In genomic region chr5:6379246-6379645, GRCh38 we compare ENCODE assay signal across 9 cellular contexts. TPM values are rescaled to one million over a fixed set of nuclear protein-coding genes. Genes with fewer than 3 reads are reported as not detected.
DNase-seq lines count a peak whose midpoint lies in the region; ATAC-seq and TF ChIP-seq lines count a peak whose summit lies in the region.
"Had no signal": no experiment of that assay in that cellular context is flagged by ENCODE, and none has a peak within 500 bp of the region (broad histone marks: within the 10 kb centered on the region; RNA-seq: fewer than 3 reads in every experiment).

No MANE protein-coding gene starts in this region.

- H3K9me3 ChIP-seq in heart left ventricle (no peaks in the 10 kb centered on the region), transverse colon (no peaks in the 10 kb centered on the region)
- H3K9me3 ChIP-seq: upper lobe of left lung had no signal

- peaks cover 0 to 30% (median 27%) of the 10 kb centered on the region in 9 donors for H3K36me3 ChIP-seq in heart left ventricle
- peaks cover 0 to 24% (median 9%) of the 10 kb centered on the region in 4 donors for H3K36me3 ChIP-seq in transverse colon

- peaks cover 45% of the 10 kb centered on the region for H3K4me1 Mint-ChIP-seq in activated T-helper 1 cell treated with anti-CD3 and anti-CD28 coated beads, Interleukin-12 subunit alpha, Interleukin-12 subunit beta, Interleukin-2, Interleukin-4 antibody, amounts not matched to agents 30 ng/mL and 10 ng/mL and 1 ng/mL, durations not matched to agents 14 hours and 24 hours and 36 hours (ENCODE audit: low read depth)
- H3K4me1 Mint-ChIP-seq in memory B cell = peaks cover 21% of the 10 kb centered on the region

- intact Hi-C loops in heart left ventricle (cut with DNase I) = loop anchor here in 8 of 10 donors (2.0 to 10.0 kb wide), 15 partner anchors 52 to 957 kb away; partner anchors contain the start of genes UBE2QL1 (in 3 of the 8), TENT4A (in 2 of the 8), ICE1 (in 1 of the 8) and NSUN2 (in 1 of the 8)
- intact Hi-C loops in left cardiac atrium (cut with DNase I) = loop anchor here in 1 of 2 donors (5.0 to 10.0 kb wide), 2 partner anchors 53 to 366 kb away; no protein-coding TSS in a partner anchor
- intact Hi-C loops in activated T-helper 1 cell treated with anti-CD3 and anti-CD28 coated beads, Interleukin-12 subunit alpha, Interleukin-12 subunit beta, Interleukin-2, Interleukin-4 antibody, amounts not matched to agents 30 ng/mL and 10 ng/mL and 1 ng/mL, durations not matched to agents 14 hours and 24 hours and 36 hours (cut with micrococcal nuclease) = loop anchor here (2.0 to 5.0 kb wide), 7 partner anchors 107 to 1488 kb away; partner anchors contain the start of genes FASTKD3 and MTRR
- intact Hi-C loops in transverse colon (cut with DNase I; ENCODE audit: low total_unique reads) = loop anchor here (5.0 kb wide), 1 partner anchor 887 kb away; no protein-coding TSS in a partner anchor

- H3K9me3 Mint-ChIP-seq in activated T-helper 1 cell treated with anti-CD3 and anti-CD28 coated beads, Interleukin-12 subunit alpha, Interleukin-12 subunit beta, Interleukin-2, Interleukin-4 antibody, amounts not matched to agents 30 ng/mL and 10 ng/mL and 1 ng/mL, durations not matched to agents 14 hours and 24 hours and 36 hours = no peaks in the 10 kb centered on the region
- H3K9me3 Mint-ChIP-seq in memory B cell = no peaks in the 10 kb centered on the region

- in situ Hi-C loops in transverse colon (cut with MboI; ENCODE audit: low pct_ligation_motif_present in 1 of 4, low pct_unique_long_range_greater_than_20kb in 1 of 4, low sequenced_read_pairs in 3 of 4) = no loop called here

- peak overlapping the region in 10 of 12 donors; percentile 52 to 94 (median 81) for H3K27ac ChIP-seq in heart left ventricle
- peak overlapping the region; percentile 57 to 94 (median 90) for H3K27ac ChIP-seq in transverse colon

- H3K4me3 ChIP-seq in heart left ventricle (peak overlapping the region in 7 of 12 donors; percentile 87 to 99 (median 98)), transverse colon (peak overlapping the region in 1 of 4 donors; percentile 94)

- no peak for TF ChIP-seq CTCF in heart left ventricle (IDR thresholded peaks at IDR 0.05)
- TF ChIP-seq CTCF in transverse colon (IDR thresholded peaks at IDR 0.05) = no peak

- H3K4me1 ChIP-seq in heart left ventricle (peaks cover 0 to 26% (median 16%) of the 10 kb centered on the region in 12 donors), transverse colon (peaks cover 9 to 24% (median 18%) of the 10 kb centered on the region in 4 donors)

- ATAC-seq in heart left ventricle (no peak), left cardiac atrium (no peak), memory B cell (ENCODE audit: low read depth) (no peak)

- peak overlapping the region; percentile 97 for H3K27ac Mint-ChIP-seq in activated T-helper 1 cell treated with anti-CD3 and anti-CD28 coated beads, Interleukin-12 subunit alpha, Interleukin-12 subunit beta, Interleukin-2, Interleukin-4 antibody, amounts not matched to agents 30 ng/mL and 10 ng/mL and 1 ng/mL, durations not matched to agents 14 hours and 24 hours and 36 hours
- H3K27ac Mint-ChIP-seq in memory B cell = peak overlapping the region; percentile 96

- no peak for TF ChIP-seq POLR2A in heart left ventricle (IDR thresholded peaks at IDR 0.05)
- no peak for TF ChIP-seq POLR2A in transverse colon (IDR thresholded peaks at IDR 0.05)

- peaks cover 0 to 3% (median 0%) of the 10 kb centered on the region in 9 donors for H3K27me3 ChIP-seq in heart left ventricle
- peaks cover 11% of the 10 kb centered on the region for H3K27me3 ChIP-seq in transverse colon
- H3K27me3 ChIP-seq: upper lobe of left lung had no signal

- no peak for TF ChIP-seq EP300 in transverse colon (IDR thresholded peaks at IDR 0.05; ENCODE audit: low read depth)

- peaks cover 12% of the 10 kb centered on the region for H3K27me3 Mint-ChIP-seq in activated T-helper 1 cell treated with anti-CD3 and anti-CD28 coated beads, Interleukin-12 subunit alpha, Interleukin-12 subunit beta, Interleukin-2, Interleukin-4 antibody, amounts not matched to agents 30 ng/mL and 10 ng/mL and 1 ng/mL, durations not matched to agents 14 hours and 24 hours and 36 hours (ENCODE audit: insufficient read depth)
- peaks cover 5% of the 10 kb centered on the region for H3K27me3 Mint-ChIP-seq in memory B cell

- H3K4me3 Mint-ChIP-seq in activated T-helper 1 cell treated with anti-CD3 and anti-CD28 coated beads, Interleukin-12 subunit alpha, Interleukin-12 subunit beta, Interleukin-2, Interleukin-4 antibody, amounts not matched to agents 30 ng/mL and 10 ng/mL and 1 ng/mL, durations not matched to agents 14 hours and 24 hours and 36 hours = peak overlapping the region; percentile 95
- peak overlapping the region; percentile 94 for H3K4me3 Mint-ChIP-seq in memory B cell

- DNase-seq in heart left ventricle = no peak
- no peak for DNase-seq in left cardiac atrium
- no peak for DNase-seq in activated T-helper 1 cell treated with anti-CD3 and anti-CD28 coated beads, Interleukin-12 subunit alpha, Interleukin-12 subunit beta, Interleukin-2, Interleukin-4 antibody, amounts not matched to agents 30 ng/mL and 10 ng/mL and 1 ng/mL, durations not matched to agents 14 hours and 24 hours and 36 hours (ENCODE audit: low spot score)
- no peak for DNase-seq in memory B cell (ENCODE audit: low spot score in 2 of 2)
- no peak for DNase-seq in transverse colon
- no peak for DNase-seq in NOMO-1 treated with dmso at 0.1 percent for 144 hours (lab: John Stamatoyannopoulos, UW; ENCODE audit: unreplicated experiment)
- no peak for DNase-seq in iPS-NIHi11 (ENCODE audit: low spot score)
- no peak for DNase-seq in NK-92 (lab: John Stamatoyannopoulos, UW; ENCODE audit: unreplicated experiment)
- DNase-seq: upper lobe of left lung had no signal

- whole genome bisulfite sequencing in heart left ventricle, 4 donors = 96 to 98% (median 97%) methylated on average over 4 of the region's 4 CpGs
- 93 to 100% methylated on average over 4 of the region's 4 CpGs for WGBS in transverse colon (ENCODE audit: low coverage in 1 of 2), 2 donors

- H3K36me3 Mint-ChIP-seq in activated T-helper 1 cell treated with anti-CD3 and anti-CD28 coated beads, Interleukin-12 subunit alpha, Interleukin-12 subunit beta, Interleukin-2, Interleukin-4 antibody, amounts not matched to agents 30 ng/mL and 10 ng/mL and 1 ng/mL, durations not matched to agents 14 hours and 24 hours and 36 hours (ENCODE audit: low read depth) = peaks cover 34% of the 10 kb centered on the region
- peaks cover 13% of the 10 kb centered on the region for H3K36me3 Mint-ChIP-seq in memory B cell

RNA-seq across cellular contexts. Expression of gene MED10, which starts 0.9 kb away (rescaled TPM):
- total RNA-seq in heart left ventricle (10 to 100 TPM; 13.2 to 30.7 (median 23.1) TPM), left cardiac atrium (10 to 100 TPM; 24.4 to 24.5 TPM), transverse colon (10 to 100 TPM in 3 of 4 donors, 1 to 10 TPM in 1; 9.4 to 25.1 (median 19.6) TPM)
- 10 to 100 TPM; 23.9 to 51.9 TPM for polyA plus RNA-seq in heart left ventricle
- total RNA-seq in activated T-helper 1 cell treated with anti-CD3 and anti-CD28 coated beads, Interleukin-12 subunit alpha, Interleukin-12 subunit beta, Interleukin-2, Interleukin-4 antibody, amounts not matched to agents 30 ng/mL and 10 ng/mL and 1 ng/mL, durations not matched to agents 14 hours and 24 hours and 36 hours = 60.2 and 67.1 TPM in 2 replicates
